ENCODE assay signal across 8 cellular contexts in genomic region chr17:59892849-59893616, GRCh38. TPM values are rescaled to one million over a fixed set of nuclear protein-coding genes. Genes with fewer than 3 reads are reported as not detected.
DNase-seq lines count a peak whose midpoint lies in the region; ATAC-seq and TF ChIP-seq lines count a peak whose summit lies in the region.

Gene RPS6KB1, plus strand, starts transcription at chr17:59893121. Its CDS starts 64 bp downstream, at chr17:59893185.
Gene TUBD1, minus strand, starts transcription at chr17:59892943. Its CDS starts 1,941 bp downstream, at chr17:59891002.

- H3K79me2 ChIP-seq in PC-3 (ENCODE audit: low read length), result peaks cover 85% of the 10 kb centered on the region

- no peak for TF ChIP-seq RAD21 in Ishikawa (IDR thresholded peaks at IDR 0.05; ENCODE audit: low read depth)

- TF ChIP-seq CTCF in PC-3 (conservative IDR thresholded peaks at IDR 0.05; ENCODE audit: low read depth, low read length), result no peak
- no peak for TF ChIP-seq CTCF in mucosa of descending colon (IDR thresholded peaks at IDR 0.05)

- H3K9me2 ChIP-seq in PC-3 (replicated peaks; ENCODE audit: low read length), result no peaks in the 10 kb centered on the region

- POLR2A ChIA-PET in PC-3 (lab: Charles Lee; ENCODE audit: unreplicated experiment), result interaction anchor here (0.6 to 0.8 kb wide), 2 partner anchors 24 to 727 kb away, joined by 4 to 15 read pairs; no protein-coding TSS in a partner anchor

- H3K4me1 ChIP-seq in PC-3 (ENCODE audit: insufficient read depth, low read length) (peaks cover 31% of the 10 kb centered on the region), mucosa of descending colon (ENCODE audit: low read depth) (peaks cover 20% of the 10 kb centered on the region)

- H3K9me3 ChIP-seq in PC-3 (ENCODE audit: low read length) (no peaks in the 10 kb centered on the region), mucosa of descending colon (no peaks in the 10 kb centered on the region)

- H3K4me3 ChIP-seq in PC-3 (ENCODE audit: low read length), result peak within 1 kb of the TSS; percentile 84
- H3K4me3 ChIP-seq in mucosa of descending colon, result peak within 1 kb of the TSS; percentile 69

- peak; percentile 99 for DNase-seq in DMS 273 treated with DMSO at 0.1 percent for 48 hours (lab: John Stamatoyannopoulos, UW)
- peak; percentile 100 for DNase-seq in PC-3
- peak; percentile 96 for DNase-seq in activated T-cell treated with anti-CD3 and anti-CD28 coated beads, Interleukin-2, amount 50 U/mL, for 1 hour
- peak; percentile 96 for DNase-seq in epithelial cell of prostate (ENCODE audit: low read depth, low spot score)
- peak; percentile 96 to 97 (median 97) for DNase-seq in mucosa of descending colon
- peak; percentile 95 for DNase-seq in stimulated activated CD8-positive, alpha-beta memory T cell treated with anti-CD3 and anti-CD28 coated beads, Interleukin-4, amount 100 ng/mL, for 24 hours (ENCODE audit: low read depth)

- H2AFZ ChIP-seq in PC-3 (ENCODE audit: low read length), result peak within 1 kb of the TSS; percentile 88

- H4K20me1 ChIP-seq in PC-3 (ENCODE audit: low read length), result peaks cover 20% of the 10 kb centered on the region

- CTCF ChIA-PET in PC-3 (lab: Charles Lee), result interaction anchor here (0.5 to 1.7 kb wide), 2 partner anchors 21 to 47 kb away, joined by 6 to 7 read pairs; no protein-coding TSS in a partner anchor

- no TSS peak for BruUV-seq in PC-3 (replicated peaks; lab: Mats Ljungman, UMichigan)

- H3K27ac ChIP-seq in PC-3 (ENCODE audit: low read length), result peak within 1 kb of the TSS; percentile 39
- peak within 1 kb of the TSS; percentile 64 for H3K27ac ChIP-seq in epithelial cell of prostate

- H3K36me3 ChIP-seq in PC-3 (ENCODE audit: low read depth, low read length) (peaks cover 2% of the 10 kb centered on the region; the same call in 1 of the 2 replicates), mucosa of descending colon (ENCODE audit: low read depth) (no peaks in the 10 kb centered on the region)

- intact Hi-C loops in PC-3 (cut with micrococcal nuclease) (no loop called here), mucosa of descending colon (cut with DNase I, micrococcal nuclease) (no loop called here)

- H3F3A ChIP-seq in PC-3 (ENCODE audit: low read length, unreplicated experiment), result no peaks in the 10 kb centered on the region

- peak within 1 kb of the TSS; percentile 96 for H3K9ac ChIP-seq in PC-3 (ENCODE audit: low read length)

- H3K4me2 ChIP-seq in PC-3 (ENCODE audit: low read length), result peak within 1 kb of the TSS; percentile 86

- TF ChIP-seq EP300 in Ishikawa (IDR thresholded peaks at IDR 0.05; ENCODE audit: borderline replicate concordance), result peak; percentile 16; the same call in 1 of the 2 replicates

- no peaks in the 10 kb centered on the region for H3K27me3 ChIP-seq in PC-3 (ENCODE audit: low read length)

- ATAC-seq in GM21529 (IDR thresholded peaks at IDR 0.05; ENCODE audit: unreplicated experiment) (peak; percentile 88), PC-3 (peak; percentile 95), mucosa of descending colon (peak; percentile 99)

TF ChIP-seq in Ishikawa, 13 proteins besides CTCF, POLR2A, EP300 and RAD21:
- TF ChIP-seq ZBTB7A (IDR thresholded peaks at IDR 0.05; ENCODE audit: low read depth), result 0 out of 2 replicates have a peak, but pooled peaks have one; percentile 53
- TF ChIP-seq TCF12 (IDR thresholded peaks at IDR 0.05; ENCODE audit: low read depth), result no peak; the same call in 1 of the 2 replicates
- no peak; the same call in none of the 2 replicates for TF ChIP-seq MAX (IDR thresholded peaks at IDR 0.05)
- no peak for TF ChIP-seq REST (IDR thresholded peaks at IDR 0.05; ENCODE audit: low read depth)
- no peak for TF ChIP-seq EGR1 (IDR thresholded peaks at IDR 0.05)
- TF ChIP-seq CREB1 (IDR thresholded peaks at IDR 0.05; ENCODE audit: low read depth), result no peak
- peak; percentile 96 for TF ChIP-seq YY1 (IDR thresholded peaks at IDR 0.05; ENCODE audit: low read depth)
- TF ChIP-seq USF1 (IDR thresholded peaks at IDR 0.05), result no peak
- TF ChIP-seq TEAD4 (IDR thresholded peaks at IDR 0.05), result no peak
- no peak for TF ChIP-seq FOXM1 (IDR thresholded peaks at IDR 0.05; ENCODE audit: borderline replicate concordance, low read depth)
- TF ChIP-seq NFIC (IDR thresholded peaks at IDR 0.05), result no peak
- peak; percentile 95 for TF ChIP-seq TAF1 (IDR thresholded peaks at IDR 0.05; ENCODE audit: low read depth)
- TF ChIP-seq CEBPB (IDR thresholded peaks at IDR 0.05), result no peak
TF ChIP-seq in Ishikawa: peak in this region for 3.

RNA-seq across cellular contexts. Expression of gene RPS6KB1, which starts in this region (rescaled TPM):
- total RNA-seq in PC-3 (2014; rRNA removed) (43.4 and 51.5 TPM in 2 replicates), mucosa of descending colon (10 to 100 TPM; 27.9 to 41.7 (median 30.6) TPM)

RNA-seq across cellular contexts. Expression of gene TUBD1, which starts in this region (rescaled TPM):
- total RNA-seq in PC-3 (2014; rRNA removed) (8.2 and 11.0 TPM in 2 replicates), mucosa of descending colon (10 to 100 TPM in 1 of 3 donors, 1 to 10 TPM in 2; 6.1 to 11.4 (median 6.2) TPM)

Comparison
In these comparisons a context has a peak if more than half of its experiments do, and no peak if none do; other contexts are left out.
1. Peak in every context shown above with its lines: DNase-seq, ATAC-seq, H3K4me3 ChIP-seq and H3K27ac ChIP-seq.